ENCODE assay signal across 2 cellular contexts in the genomic region with DNA sequence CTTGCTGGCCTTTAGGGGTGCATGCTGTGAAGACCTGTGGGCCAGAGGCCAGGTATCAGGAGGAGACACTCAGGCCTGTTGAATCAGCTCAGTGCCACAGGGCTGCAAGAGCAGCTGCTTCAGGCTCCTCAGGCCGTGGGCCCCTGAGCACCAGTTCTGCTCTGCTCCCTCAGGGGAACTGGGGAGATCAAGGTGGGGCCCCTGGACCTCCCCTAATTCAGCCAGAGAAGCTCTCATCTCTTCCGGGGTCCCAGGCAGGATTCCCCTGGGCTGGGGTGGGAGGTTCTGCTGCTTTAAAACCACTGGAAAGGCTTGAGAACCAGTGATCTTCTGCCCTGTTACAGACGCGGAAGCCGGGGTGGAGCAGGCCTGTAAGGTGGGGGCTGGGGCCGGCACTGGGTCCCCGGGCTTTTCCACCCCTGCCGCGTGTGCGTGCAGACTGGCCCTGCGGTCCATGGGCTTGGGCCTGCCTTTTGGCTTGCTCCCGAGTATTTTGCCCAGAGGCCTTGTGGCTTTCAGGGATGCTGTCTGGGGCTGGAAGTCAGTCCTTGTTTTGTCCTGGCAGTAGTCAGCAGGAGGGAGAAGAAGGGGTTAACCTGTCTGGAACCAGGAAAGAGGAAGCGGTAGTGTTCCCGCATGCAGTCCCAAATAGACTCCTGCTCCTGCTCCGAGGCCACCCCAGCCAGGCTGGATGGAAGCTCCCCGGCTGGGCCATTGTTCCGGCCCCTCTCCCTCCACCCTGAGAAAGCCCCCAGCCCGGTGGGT.
TF ChIP-seq lines count a peak whose summit lies in the region.

No MANE protein-coding gene starts in this region.

TF ChIP-seq in SK-N-SH, 30 proteins besides CTCF, POLR2A, EP300 and RAD21 (continued from another document):
- TF ChIP-seq, protein P1, sequence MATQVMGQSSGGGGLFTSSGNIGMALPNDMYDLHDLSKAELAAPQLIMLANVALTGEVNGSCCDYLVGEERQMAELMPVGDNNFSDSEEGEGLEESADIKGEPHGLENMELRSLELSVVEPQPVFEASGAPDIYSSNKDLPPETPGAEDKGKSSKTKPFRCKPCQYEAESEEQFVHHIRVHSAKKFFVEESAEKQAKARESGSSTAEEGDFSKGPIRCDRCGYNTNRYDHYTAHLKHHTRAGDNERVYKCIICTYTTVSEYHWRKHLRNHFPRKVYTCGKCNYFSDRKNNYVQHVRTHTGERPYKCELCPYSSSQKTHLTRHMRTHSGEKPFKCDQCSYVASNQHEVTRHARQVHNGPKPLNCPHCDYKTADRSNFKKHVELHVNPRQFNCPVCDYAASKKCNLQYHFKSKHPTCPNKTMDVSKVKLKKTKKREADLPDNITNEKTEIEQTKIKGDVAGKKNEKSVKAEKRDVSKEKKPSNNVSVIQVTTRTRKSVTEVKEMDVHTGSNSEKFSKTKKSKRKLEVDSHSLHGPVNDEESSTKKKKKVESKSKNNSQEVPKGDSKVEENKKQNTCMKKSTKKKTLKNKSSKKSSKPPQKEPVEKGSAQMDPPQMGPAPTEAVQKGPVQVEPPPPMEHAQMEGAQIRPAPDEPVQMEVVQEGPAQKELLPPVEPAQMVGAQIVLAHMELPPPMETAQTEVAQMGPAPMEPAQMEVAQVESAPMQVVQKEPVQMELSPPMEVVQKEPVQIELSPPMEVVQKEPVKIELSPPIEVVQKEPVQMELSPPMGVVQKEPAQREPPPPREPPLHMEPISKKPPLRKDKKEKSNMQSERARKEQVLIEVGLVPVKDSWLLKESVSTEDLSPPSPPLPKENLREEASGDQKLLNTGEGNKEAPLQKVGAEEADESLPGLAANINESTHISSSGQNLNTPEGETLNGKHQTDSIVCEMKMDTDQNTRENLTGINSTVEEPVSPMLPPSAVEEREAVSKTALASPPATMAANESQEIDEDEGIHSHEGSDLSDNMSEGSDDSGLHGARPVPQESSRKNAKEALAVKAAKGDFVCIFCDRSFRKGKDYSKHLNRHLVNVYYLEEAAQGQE (IDR thresholded peaks at IDR 0.05; ENCODE audit: low read depth, low read length) = no peak
- TF ChIP-seq ELF1 (IDR thresholded peaks at IDR 0.05) = no peak
- TF ChIP-seq TAF1 (IDR thresholded peaks at IDR 0.05; ENCODE audit: borderline replicate concordance, low read depth, low read length) = no peak
- no peak for TF ChIP-seq GATA2 (CRISPR knock-in tag; IDR thresholded peaks at IDR 0.05)
- no peak for TF ChIP-seq RXRA (IDR thresholded peaks at IDR 0.05; ENCODE audit: borderline replicate concordance, low read depth)
- TF ChIP-seq FOSL2 (IDR thresholded peaks at IDR 0.05; ENCODE audit: borderline replicate concordance, low read depth) = no peak
- TF ChIP-seq, protein P2, sequence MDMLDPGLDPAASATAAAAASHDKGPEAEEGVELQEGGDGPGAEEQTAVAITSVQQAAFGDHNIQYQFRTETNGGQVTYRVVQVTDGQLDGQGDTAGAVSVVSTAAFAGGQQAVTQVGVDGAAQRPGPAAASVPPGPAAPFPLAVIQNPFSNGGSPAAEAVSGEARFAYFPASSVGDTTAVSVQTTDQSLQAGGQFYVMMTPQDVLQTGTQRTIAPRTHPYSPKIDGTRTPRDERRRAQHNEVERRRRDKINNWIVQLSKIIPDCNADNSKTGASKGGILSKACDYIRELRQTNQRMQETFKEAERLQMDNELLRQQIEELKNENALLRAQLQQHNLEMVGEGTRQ (IDR thresholded peaks at IDR 0.05; ENCODE audit: borderline replicate concordance, low read depth, low read length) = no peak
- TF ChIP-seq YY1 (IDR thresholded peaks at IDR 0.05; ENCODE audit: low read depth) = no peak
- TF ChIP-seq NFIC (IDR thresholded peaks at IDR 0.05; ENCODE audit: borderline replicate concordance) = no peak

TF ChIP-seq in SK-N-SH treated with all-trans-retinoic acid at 6 μM for 48 hours, 23 proteins besides CTCF, POLR2A, EP300 and RAD21 (continued from another document):
- TF ChIP-seq, protein P3, sequence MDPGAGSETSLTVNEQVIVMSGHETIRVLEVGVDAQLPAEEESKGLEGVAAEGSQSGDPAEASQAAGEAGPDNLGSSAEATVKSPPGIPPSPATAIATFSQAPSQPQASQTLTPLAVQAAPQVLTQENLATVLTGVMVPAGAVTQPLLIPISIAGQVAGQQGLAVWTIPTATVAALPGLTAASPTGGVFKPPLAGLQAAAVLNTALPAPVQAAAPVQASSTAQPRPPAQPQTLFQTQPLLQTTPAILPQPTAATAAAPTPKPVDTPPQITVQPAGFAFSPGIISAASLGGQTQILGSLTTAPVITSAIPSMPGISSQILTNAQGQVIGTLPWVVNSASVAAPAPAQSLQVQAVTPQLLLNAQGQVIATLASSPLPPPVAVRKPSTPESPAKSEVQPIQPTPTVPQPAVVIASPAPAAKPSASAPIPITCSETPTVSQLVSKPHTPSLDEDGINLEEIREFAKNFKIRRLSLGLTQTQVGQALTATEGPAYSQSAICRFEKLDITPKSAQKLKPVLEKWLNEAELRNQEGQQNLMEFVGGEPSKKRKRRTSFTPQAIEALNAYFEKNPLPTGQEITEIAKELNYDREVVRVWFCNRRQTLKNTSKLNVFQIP (CRISPR knock-in tag; IDR thresholded peaks at IDR 0.05; ENCODE audit: borderline replicate concordance, low read depth) = no peak
- TF ChIP-seq ZNF70 (CRISPR knock-in tag; IDR thresholded peaks at IDR 0.05) (no peak), ZFP3 (CRISPR knock-in tag; IDR thresholded peaks at IDR 0.05) (no peak), SNAI2 (CRISPR knock-in tag; IDR thresholded peaks at IDR 0.05) (no peak), ZC3H10 (CRISPR knock-in tag; IDR thresholded peaks at IDR 0.05) (no peak), PPARA (CRISPR knock-in tag; IDR thresholded peaks at IDR 0.05; ENCODE audit: borderline replicate concordance) (no peak), OSR1 (CRISPR knock-in tag; IDR thresholded peaks at IDR 0.05) (no peak), ARNTL (CRISPR knock-in tag; IDR thresholded peaks at IDR 0.05; ENCODE audit: borderline replicate concordance, low read depth) (no peak), ZFP30 (CRISPR knock-in tag; IDR thresholded peaks at IDR 0.05) (no peak)
- TF ChIP-seq, protein P4, sequence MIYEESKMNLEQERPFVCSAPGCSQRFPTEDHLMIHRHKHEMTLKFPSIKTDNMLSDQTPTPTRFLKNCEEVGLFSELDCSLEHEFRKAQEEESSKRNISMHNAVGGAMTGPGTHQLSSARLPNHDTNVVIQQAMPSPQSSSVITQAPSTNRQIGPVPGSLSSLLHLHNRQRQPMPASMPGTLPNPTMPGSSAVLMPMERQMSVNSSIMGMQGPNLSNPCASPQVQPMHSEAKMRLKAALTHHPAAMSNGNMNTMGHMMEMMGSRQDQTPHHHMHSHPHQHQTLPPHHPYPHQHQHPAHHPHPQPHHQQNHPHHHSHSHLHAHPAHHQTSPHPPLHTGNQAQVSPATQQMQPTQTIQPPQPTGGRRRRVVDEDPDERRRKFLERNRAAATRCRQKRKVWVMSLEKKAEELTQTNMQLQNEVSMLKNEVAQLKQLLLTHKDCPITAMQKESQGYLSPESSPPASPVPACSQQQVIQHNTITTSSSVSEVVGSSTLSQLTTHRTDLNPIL (CRISPR knock-in tag; IDR thresholded peaks at IDR 0.05; ENCODE audit: low read depth) = no peak
- TF ChIP-seq, protein P5, sequence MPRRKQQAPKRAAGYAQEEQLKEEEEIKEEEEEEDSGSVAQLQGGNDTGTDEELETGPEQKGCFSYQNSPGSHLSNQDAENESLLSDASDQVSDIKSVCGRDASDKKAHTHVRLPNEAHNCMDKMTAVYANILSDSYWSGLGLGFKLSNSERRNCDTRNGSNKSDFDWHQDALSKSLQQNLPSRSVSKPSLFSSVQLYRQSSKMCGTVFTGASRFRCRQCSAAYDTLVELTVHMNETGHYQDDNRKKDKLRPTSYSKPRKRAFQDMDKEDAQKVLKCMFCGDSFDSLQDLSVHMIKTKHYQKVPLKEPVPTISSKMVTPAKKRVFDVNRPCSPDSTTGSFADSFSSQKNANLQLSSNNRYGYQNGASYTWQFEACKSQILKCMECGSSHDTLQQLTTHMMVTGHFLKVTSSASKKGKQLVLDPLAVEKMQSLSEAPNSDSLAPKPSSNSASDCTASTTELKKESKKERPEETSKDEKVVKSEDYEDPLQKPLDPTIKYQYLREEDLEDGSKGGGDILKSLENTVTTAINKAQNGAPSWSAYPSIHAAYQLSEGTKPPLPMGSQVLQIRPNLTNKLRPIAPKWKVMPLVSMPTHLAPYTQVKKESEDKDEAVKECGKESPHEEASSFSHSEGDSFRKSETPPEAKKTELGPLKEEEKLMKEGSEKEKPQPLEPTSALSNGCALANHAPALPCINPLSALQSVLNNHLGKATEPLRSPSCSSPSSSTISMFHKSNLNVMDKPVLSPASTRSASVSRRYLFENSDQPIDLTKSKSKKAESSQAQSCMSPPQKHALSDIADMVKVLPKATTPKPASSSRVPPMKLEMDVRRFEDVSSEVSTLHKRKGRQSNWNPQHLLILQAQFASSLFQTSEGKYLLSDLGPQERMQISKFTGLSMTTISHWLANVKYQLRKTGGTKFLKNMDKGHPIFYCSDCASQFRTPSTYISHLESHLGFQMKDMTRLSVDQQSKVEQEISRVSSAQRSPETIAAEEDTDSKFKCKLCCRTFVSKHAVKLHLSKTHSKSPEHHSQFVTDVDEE (CRISPR knock-in tag; IDR thresholded peaks at IDR 0.05) = no peak
